15 cellular contexts compared by ENCODE assay signal in the genomic region with DNA sequence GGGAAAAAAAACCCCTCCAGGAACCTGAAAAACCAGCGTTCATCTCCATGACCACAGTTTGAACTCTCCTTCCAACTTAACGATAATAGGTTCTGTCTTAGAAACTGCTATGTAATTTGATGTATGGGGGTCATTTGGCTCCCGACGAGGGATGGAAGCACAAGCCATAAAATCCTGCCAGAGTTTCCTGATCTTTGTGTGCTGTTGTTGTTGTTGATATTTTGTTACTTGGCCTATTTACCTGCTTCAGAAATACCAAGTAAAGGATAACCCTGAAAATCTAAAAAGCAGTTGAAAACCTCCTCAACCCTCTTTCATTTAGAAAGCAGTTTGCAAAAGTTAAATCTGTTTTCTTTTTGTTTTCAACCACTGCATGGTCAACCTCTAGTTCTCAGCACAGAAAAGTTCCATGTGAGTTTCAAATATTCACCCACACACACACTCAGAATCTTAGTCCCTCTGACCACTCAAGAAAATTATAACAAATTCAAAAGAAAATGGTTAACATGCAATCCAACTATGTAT. TPM values are rescaled to one million over a fixed set of nuclear protein-coding genes. Genes with fewer than 3 reads are reported as not detected.
DNase-seq lines count a peak whose midpoint lies in the region; ATAC-seq and TF ChIP-seq lines count a peak whose summit lies in the region.
"Had no signal": no experiment of that assay in that cellular context is flagged by ENCODE, and none has a peak within 500 bp of the region (broad histone marks: within the 10 kb centered on the region; RNA-seq: fewer than 3 reads in every experiment).

No MANE protein-coding gene starts in this region.

- peaks cover 27% of the 10 kb centered on the region for H3K4me1 Mint-ChIP-seq in type B pancreatic cell (ENCODE audit: unreplicated experiment)

- no peak for TF ChIP-seq POLR2A in Peyer's patch (IDR thresholded peaks at IDR 0.05)

- H3K4me1 ChIP-seq in Peyer's patch (peaks cover 0 to 57% (median 0%) of the 10 kb centered on the region in 4 donors), colonic mucosa (peaks cover 6% of the 10 kb centered on the region), mucosa of stomach (ENCODE audit: control insufficient read depth, insufficient read depth, low read length) (peaks cover 55% of the 10 kb centered on the region)

- H3K27ac ChIP-seq in Peyer's patch: peak overlapping the region; percentile 46 to 93 (median 74)
- peak overlapping the region; percentile 91 for H3K27ac ChIP-seq in colonic mucosa

- peak overlapping the region; percentile 97 for H3K4me3 Mint-ChIP-seq in type B pancreatic cell
- H3K4me3 Mint-ChIP-seq: activated T-cell treated with anti-CD3 and anti-CD28 coated beads, Interleukin-2, amount 50 U/mL, for 72 hours; CD4-positive, alpha-beta T cell; endodermal cell; stimulated activated naive CD8-positive, alpha-beta T cell treated with anti-CD3 and anti-CD28 coated beads, Interleukin-15, Interleukin-2, amounts not matched to agents 100 ng/mL and 50 ng/mL, for 24 hours had no signal

- H3K27me3 ChIP-seq in Peyer's patch (no peaks in the 10 kb centered on the region), colonic mucosa (no peaks in the 10 kb centered on the region), mucosa of stomach (ENCODE audit: control insufficient read depth, insufficient read depth, low read length) (no peaks in the 10 kb centered on the region)

- H3K4me3 ChIP-seq in Peyer's patch: no peak overlapping the region
- no peak overlapping the region for H3K4me3 ChIP-seq in colonic mucosa
- no peak overlapping the region for H3K4me3 ChIP-seq in mucosa of stomach (ENCODE audit: low read length)

- H3K9me3 ChIP-seq in Peyer's patch (no peaks in the 10 kb centered on the region), colonic mucosa (no peaks in the 10 kb centered on the region), mucosa of stomach (ENCODE audit: control insufficient read depth, low read length) (no peaks in the 10 kb centered on the region)

- TF ChIP-seq CTCF in Peyer's patch (IDR thresholded peaks at IDR 0.05) (no peak), colonic mucosa (IDR thresholded peaks at IDR 0.05) (no peak), type B pancreatic cell (conservative IDR thresholded peaks at IDR 0.05) (no peak)

- intact Hi-C loops in colonic mucosa (cut with DNase I) (no loop called here), left cardiac atrium (cut with DNase I) (no loop called here)

- H3K9ac ChIP-seq in colonic mucosa (ENCODE audit: low read depth in 2 of 2, low read length in 2 of 2) (peak overlapping the region in 1 of 2 donors; percentile 62), mucosa of stomach (ENCODE audit: low read length) (peak overlapping the region; percentile 71)

- no peaks in the 10 kb centered on the region for H3K9me3 Mint-ChIP-seq in type B pancreatic cell
- H3K9me3 Mint-ChIP-seq: activated T-cell treated with anti-CD3 and anti-CD28 coated beads, Interleukin-2, amount 50 U/mL, for 72 hours; CD4-positive, alpha-beta T cell; endodermal cell; stimulated activated naive CD8-positive, alpha-beta T cell treated with anti-CD3 and anti-CD28 coated beads, Interleukin-15, Interleukin-2, amounts not matched to agents 100 ng/mL and 50 ng/mL, for 24 hours had no signal

- H3K36me3 Mint-ChIP-seq in type B pancreatic cell: peaks cover 53% of the 10 kb centered on the region

- H3K36me3 ChIP-seq in Peyer's patch (no peaks in the 10 kb centered on the region), colonic mucosa (no peaks in the 10 kb centered on the region), mucosa of stomach (ENCODE audit: control insufficient read depth, insufficient read depth, low read length) (no peaks in the 10 kb centered on the region)

- DNase-seq in Peyer's patch: no peak
- peak; percentile 22 for DNase-seq in colonic mucosa
- DNase-seq in type B pancreatic cell (ENCODE audit: extremely low spot score, unreplicated experiment): no peak
- no peak for DNase-seq in left cardiac atrium
- no peak for DNase-seq in HK-2 (ENCODE audit: unreplicated experiment)
- DNase-seq: activated T-cell treated with anti-CD3 and anti-CD28 coated beads, Interleukin-2, amount 50 U/mL, for 72 hours; CD4-positive, alpha-beta T cell; endodermal cell; GF-D8; hypothalamus; NCI-H2081 had no signal

- peak overlapping the region; percentile 97 for H3K27ac Mint-ChIP-seq in type B pancreatic cell
- H3K27ac Mint-ChIP-seq: activated T-cell treated with anti-CD3 and anti-CD28 coated beads, Interleukin-2, amount 50 U/mL, for 72 hours; CD4-positive, alpha-beta T cell; endodermal cell; stimulated activated naive CD8-positive, alpha-beta T cell treated with anti-CD3 and anti-CD28 coated beads, Interleukin-15, Interleukin-2, amounts not matched to agents 100 ng/mL and 50 ng/mL, for 24 hours had no signal

- ATAC-seq in left cardiac atrium (no peak), GM19328 (IDR thresholded peaks at IDR 0.05; ENCODE audit: unreplicated experiment) (no peak)
- ATAC-seq: activated T-cell treated with anti-CD3 and anti-CD28 coated beads, Interleukin-2, amount 50 U/mL, for 72 hours had no signal

- H3K27me3 Mint-ChIP-seq in type B pancreatic cell: peaks cover 56% of the 10 kb centered on the region
- H3K27me3 Mint-ChIP-seq: stimulated activated naive CD8-positive, alpha-beta T cell treated with anti-CD3 and anti-CD28 coated beads, Interleukin-15, Interleukin-2, amounts not matched to agents 100 ng/mL and 50 ng/mL, for 24 hours had no signal

RNA-seq across cellular contexts. Expression of a gene that starts 9.3 kb away (rescaled TPM):
- total RNA-seq in Peyer's patch (10 to 100 TPM in 1 of 4 donors, 1 to 10 TPM in 3; 4.7 to 24.8 (median 8.9) TPM), colonic mucosa (1 to 10 TPM; 1.8 to 2.4 TPM), type B pancreatic cell (ENCODE audit: low replicate concordance) (7.7 and 26.8 TPM in 2 replicates), left cardiac atrium (under 1 TPM; 0.13 to 0.38 TPM)
- total RNA-seq: activated T-cell treated with anti-CD3 and anti-CD28 coated beads, Interleukin-2, amount 50 U/mL, for 72 hours; bronchial epithelial cell; CD4-positive, alpha-beta T cell; endodermal cell had no signal

RNA-seq across cellular contexts. Expression of a gene that starts 16.0 kb away (rescaled TPM):
- total RNA-seq in Peyer's patch: 1 to 10 TPM; 1.7 to 5.3 (median 1.9) TPM
- total RNA-seq in colonic mucosa: 1 to 10 TPM; 1.7 to 2.0 TPM
- total RNA-seq in type B pancreatic cell (ENCODE audit: low replicate concordance): 9.5 and 22.0 TPM in 2 replicates
- total RNA-seq in left cardiac atrium: under 1 TPM; 0.12 to 0.26 TPM
- total RNA-seq: endodermal cell had no signal

RNA-seq across cellular contexts. Expression of a gene that starts 18.7 kb away (rescaled TPM):
- 10 to 100 TPM in 1 of 4 donors, 1 to 10 TPM in 3; 2.6 to 11.5 (median 5.9) TPM for total RNA-seq in Peyer's patch
- 1 to 10 TPM; 3.3 to 4.5 TPM for total RNA-seq in colonic mucosa
- 28.5 and 37.6 TPM in 2 replicates for total RNA-seq in type B pancreatic cell (ENCODE audit: low replicate concordance)
- total RNA-seq in left cardiac atrium: 1 to 10 TPM in 1 of 2 donors, under 1 TPM in 1; 0.97 to 1.0 TPM
- total RNA-seq: bronchial epithelial cell; CD4-positive, alpha-beta T cell; endodermal cell had no signal

RNA-seq across cellular contexts. Expression of a gene that starts 31.7 kb away (rescaled TPM):
- total RNA-seq in Peyer's patch (10 to 100 TPM in 3 of 4 donors, 1 to 10 TPM in 1; 8.3 to 24.3 (median 20.1) TPM), colonic mucosa (10 to 100 TPM in 1 of 2 donors, 1 to 10 TPM in 1; 9.6 to 18.7 TPM), type B pancreatic cell (ENCODE audit: low replicate concordance) (55.0 and 77.7 TPM in 2 replicates), left cardiac atrium (under 1 TPM in 1 of 2 donors, not detected in 1; 0.27 TPM)
- total RNA-seq: bronchial epithelial cell; CD4-positive, alpha-beta T cell; endodermal cell had no signal

RNA-seq across cellular contexts. Expression of a gene that starts 35.8 kb away (rescaled TPM):
- 10 to 100 TPM; 18.7 to 45.0 (median 30.7) TPM for total RNA-seq in Peyer's patch
- 10 to 100 TPM; 10.9 to 29.6 TPM for total RNA-seq in colonic mucosa
- total RNA-seq in type B pancreatic cell (ENCODE audit: low replicate concordance): 4.2 and 10.9 TPM in 2 replicates
- total RNA-seq in left cardiac atrium: not detected
- total RNA-seq: CD4-positive, alpha-beta T cell; endodermal cell had no signal
